In genomic region chr2:70766357-70767093, GRCh38 we compare ENCODE assay signal across 10 cellular contexts. TPM values are rescaled to one million over a fixed set of nuclear protein-coding genes. Genes with fewer than 3 reads are reported as not detected.
A peak's percentile ranks its signal among the peaks of the same experiment; 100 is the strongest.
DNase-seq lines count a peak whose midpoint lies in the region; ATAC-seq, FAIRE-seq and TF ChIP-seq lines count a peak whose summit lies in the region.
"Had no signal": no experiment of that assay in that cellular context is flagged by ENCODE, and none has a peak within 500 bp of the region (broad histone marks: within the 10 kb centered on the region; RNA-seq: fewer than 3 reads in every experiment).

No MANE protein-coding gene starts in this region.

- no peak for ATAC-seq in activated CD4-positive, alpha-beta T cell treated with anti-CD3 and anti-CD28 coated beads for 36 hours

- H3K4me3 Mint-ChIP-seq in activated CD4-positive, alpha-beta T cell treated with anti-CD3 and anti-CD28 coated beads for 36 hours = peak overlapping the region; percentile 75
- peak overlapping the region; percentile 94 for H3K4me3 Mint-ChIP-seq in glutamatergic neuron (ENCODE audit: unreplicated experiment)

- H3K79me2 ChIP-seq in smooth muscle cell (ENCODE audit: low read depth) = no peaks in the 10 kb centered on the region

- CTCF ChIA-PET in activated CD4-positive, alpha-beta T cell treated with anti-CD3 and anti-CD28 coated beads for 36 hours (lab: Charles Lee) = interaction anchor here (0.7 to 0.8 kb wide), 3 partner anchors 96 to 259 kb away, joined by 3 to 4 read pairs (median 4); no protein-coding TSS in a partner anchor

- peaks cover 23% of the 10 kb centered on the region for H3K27me3 Mint-ChIP-seq in activated CD4-positive, alpha-beta T cell treated with anti-CD3 and anti-CD28 coated beads for 36 hours
- H3K27me3 Mint-ChIP-seq in glutamatergic neuron (ENCODE audit: unreplicated experiment) = peaks cover 17% of the 10 kb centered on the region

- H3K9me3 Mint-ChIP-seq in activated CD4-positive, alpha-beta T cell treated with anti-CD3 and anti-CD28 coated beads for 36 hours (ENCODE audit: low read depth) = no peaks in the 10 kb centered on the region
- peaks cover 15% of the 10 kb centered on the region for H3K9me3 Mint-ChIP-seq in glutamatergic neuron (ENCODE audit: unreplicated experiment)

- FAIRE-seq in frontal cortex (lab: Jason Lieb, UNC) = no peak

- intact Hi-C loops in activated CD4-positive, alpha-beta T cell treated with anti-CD3 and anti-CD28 coated beads for 36 hours (cut with DNase I, micrococcal nuclease) = loop anchor here (5.0 kb wide), 3 partner anchors 109 to 464 kb away; partner anchors contain the start of genes FAM136A (in 1 of the 2) and TGFA (in 1 of the 2)

- H3K4me3 ChIP-seq in smooth muscle cell = peak overlapping the region; percentile 71

- WGBS in smooth muscle cell (ENCODE audit: low lambda C conversion rate) = 11% methylated on average over 7 of the region's 7 CpGs

- H3K4me1 ChIP-seq in smooth muscle cell (ENCODE audit: low read depth) = peaks cover 9% of the 10 kb centered on the region

- H3K36me3 ChIP-seq in smooth muscle cell (ENCODE audit: low read depth) = no peaks in the 10 kb centered on the region

- H4K20me1 ChIP-seq in smooth muscle cell (ENCODE audit: low read depth) = no peaks in the 10 kb centered on the region

- H3K27me3 ChIP-seq in smooth muscle cell (ENCODE audit: low read depth) = peaks cover 28% of the 10 kb centered on the region

- no peaks in the 10 kb centered on the region for H3F3A ChIP-seq in smooth muscle cell (ENCODE audit: low read depth)

- peak overlapping the region; percentile 100 for H3K4me2 ChIP-seq in smooth muscle cell

- H3K27ac Mint-ChIP-seq in activated CD4-positive, alpha-beta T cell treated with anti-CD3 and anti-CD28 coated beads for 36 hours = peak overlapping the region; percentile 80
- H3K27ac Mint-ChIP-seq in glutamatergic neuron (ENCODE audit: unreplicated experiment) = peak overlapping the region; percentile 96

- peaks cover 18% of the 10 kb centered on the region for H3K4me1 Mint-ChIP-seq in activated CD4-positive, alpha-beta T cell treated with anti-CD3 and anti-CD28 coated beads for 36 hours
- H3K4me1 Mint-ChIP-seq in glutamatergic neuron (ENCODE audit: low read depth, unreplicated experiment) = peaks cover 32% of the 10 kb centered on the region

- no peak overlapping the region for H3K9ac ChIP-seq in smooth muscle cell (ENCODE audit: low read depth)

- DNase-seq in activated CD4-positive, alpha-beta T cell treated with anti-CD3 and anti-CD28 coated beads for 36 hours = no peak
- DNase-seq in activated CD4-positive, alpha-beta T cell treated with anti-CD3 and anti-CD28 coated beads for 1 hour = no peak
- DNase-seq in SK-N-DZ (ENCODE audit: low spot score) = peak; percentile 13
- no peak for DNase-seq in glutamatergic neuron
- no peak for DNase-seq in smooth muscle cell (lab: John Stamatoyannopoulos, UW; ENCODE audit: unreplicated experiment)
- DNase-seq in NCI-H1436 treated with DMSO at 0.1 percent for 48 hours (lab: John Stamatoyannopoulos, UW) = no peak
- DNase-seq in frontal cortex (ENCODE audit: low spot score in 2 of 2) = no peak
- no peak for DNase-seq in activated CD4-positive, alpha-beta T cell treated with anti-CD3 and anti-CD28 coated beads for 4 hours
- DNase-seq: kidney glomerular epithelial cell had no signal

- POLR2A ChIA-PET in activated CD4-positive, alpha-beta T cell treated with anti-CD3 and anti-CD28 coated beads for 36 hours (lab: Charles Lee) = no interaction called here

- H3K27ac ChIP-seq in smooth muscle cell (ENCODE audit: low read depth) = no peak overlapping the region

- H2AFZ ChIP-seq in smooth muscle cell (ENCODE audit: low read depth) = no peak overlapping the region

- H3K36me3 Mint-ChIP-seq in activated CD4-positive, alpha-beta T cell treated with anti-CD3 and anti-CD28 coated beads for 36 hours (ENCODE audit: low read depth) = no peaks in the 10 kb centered on the region
- H3K36me3 Mint-ChIP-seq in glutamatergic neuron (ENCODE audit: unreplicated experiment) = no peaks in the 10 kb centered on the region

- no peaks in the 10 kb centered on the region for H3K9me3 ChIP-seq in smooth muscle cell (replicated peaks; ENCODE audit: low read depth)

- TF ChIP-seq CTCF in glutamatergic neuron (IDR thresholded peaks at IDR 0.05; ENCODE audit: partially characterized antibody, unreplicated experiment) = no peak
- TF ChIP-seq CTCF in smooth muscle cell (IDR thresholded peaks at IDR 0.05; ENCODE audit: borderline replicate concordance, insufficient read depth, poor library complexity, severe bottlenecking) = no peak

RNA-seq across cellular contexts. Expression of gene ADD2, which starts 1.5 kb away (rescaled TPM):
- 10 to 100 TPM; 26.9 to 31.5 TPM for total RNA-seq in activated CD4-positive, alpha-beta T cell treated with anti-CD3 and anti-CD28 coated beads for 36 hours
- polyA plus RNA-seq in SK-N-DZ (2014; cell fraction: cytosol; rRNA removed) = 27.8 and 29.3 TPM in 2 replicates
- polyA plus RNA-seq in SK-N-DZ (2014; cell fraction: nucleus; rRNA removed) = 19.0 and 32.6 TPM in 2 replicates
- 373 TPM for total RNA-seq in glutamatergic neuron (ENCODE audit: unreplicated experiment)
- 3.0 and 7.1 TPM in 2 replicates for total RNA-seq in smooth muscle cell
- polyA plus RNA-seq in smooth muscle cell = 1.9 and 4.3 TPM in 2 replicates
- 291 TPM for total RNA-seq in frontal cortex
- total RNA-seq: RPMI7951 had no signal

RNA-seq across cellular contexts. Expression of gene FIGLA, which starts 23.9 kb away (rescaled TPM):
- total RNA-seq in activated CD4-positive, alpha-beta T cell treated with anti-CD3 and anti-CD28 coated beads for 36 hours = not detected
- polyA plus RNA-seq in SK-N-DZ (2014; cell fraction: cytosol; rRNA removed) = not detected in 2 replicates
- not detected in 2 replicates for polyA plus RNA-seq in SK-N-DZ (2014; cell fraction: nucleus; rRNA removed)
- total RNA-seq in glutamatergic neuron (ENCODE audit: unreplicated experiment) = not detected
- not detected in 2 replicates for total RNA-seq in smooth muscle cell
- not detected in 2 replicates for polyA plus RNA-seq in smooth muscle cell
- not detected for total RNA-seq in frontal cortex
- total RNA-seq: RPMI7951 had no signal

RNA-seq across cellular contexts. Expression of gene CLEC4F, which starts 53.9 kb away (rescaled TPM):
- total RNA-seq in activated CD4-positive, alpha-beta T cell treated with anti-CD3 and anti-CD28 coated beads for 36 hours = not detected
- 3.1 and 3.9 TPM in 2 replicates for polyA plus RNA-seq in SK-N-DZ (2014; cell fraction: cytosol; rRNA removed)
- polyA plus RNA-seq in SK-N-DZ (2014; cell fraction: nucleus; rRNA removed) = 19.4 and 38.4 TPM in 2 replicates
- 0.66 TPM for total RNA-seq in glutamatergic neuron (ENCODE audit: unreplicated experiment)
- total RNA-seq in smooth muscle cell = not detected in 2 replicates
- polyA plus RNA-seq in smooth muscle cell = not detected in 2 replicates
- not detected for total RNA-seq in frontal cortex
- total RNA-seq: RPMI7951 had no signal
